11 cellular contexts compared by ENCODE assay signal in the genomic region with DNA sequence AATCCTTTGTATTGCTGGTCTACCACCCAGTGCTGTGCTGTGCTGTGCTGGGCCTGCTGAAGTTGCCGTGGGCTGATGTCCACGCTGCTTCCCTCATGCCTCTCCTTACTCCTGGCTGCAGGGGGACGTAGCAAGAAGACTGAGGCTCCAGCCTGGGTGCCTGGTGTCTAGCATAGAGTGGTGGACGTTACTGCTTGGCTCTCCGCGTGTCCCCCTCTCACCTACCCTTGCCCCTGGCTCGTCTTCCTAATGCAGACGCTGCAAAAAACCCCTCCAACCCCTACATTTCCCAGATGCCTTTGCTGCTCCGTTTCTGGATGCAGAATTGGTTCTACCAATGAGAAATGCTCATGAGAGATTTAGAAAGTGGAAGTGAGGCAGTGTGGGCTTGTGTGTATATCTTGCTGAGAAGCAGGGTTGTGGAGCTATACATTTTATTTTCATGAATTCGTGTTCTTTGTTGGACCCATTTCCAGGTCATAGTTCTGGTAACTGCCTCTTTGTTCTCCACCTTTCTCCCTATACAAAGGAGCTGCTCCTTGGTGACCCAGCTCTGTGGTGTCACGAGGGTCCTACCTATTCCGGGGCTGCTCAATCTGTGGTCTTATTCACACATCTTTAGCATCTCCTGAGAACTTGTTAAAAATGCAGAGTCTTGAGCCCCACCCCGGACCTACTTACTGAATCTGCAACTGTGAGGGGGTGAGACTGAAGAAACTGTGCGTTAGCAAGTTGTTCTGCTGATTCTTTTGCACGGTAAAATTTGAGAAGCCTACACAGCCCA. TPM values are rescaled to one million over a fixed set of nuclear protein-coding genes. Genes with fewer than 3 reads are reported as not detected.
A peak's percentile ranks its signal among the peaks of the same experiment; 100 is the strongest.
DNase-seq lines count a peak whose midpoint lies in the region; ATAC-seq lines count a peak whose summit lies in the region.
"Had no signal": no experiment of that assay in that cellular context is flagged by ENCODE, and none has a peak within 500 bp of the region (broad histone marks: within the 10 kb centered on the region; RNA-seq: fewer than 3 reads in every experiment).

No MANE protein-coding gene starts in this region.

- ATAC-seq in HG03045 (IDR thresholded peaks at IDR 0.05; ENCODE audit: unreplicated experiment), result peak; percentile 64
- peak; percentile 90 for ATAC-seq in stimulated activated effector memory CD8-positive, alpha-beta T cell treated with anti-CD3 and anti-CD28 coated beads, Interleukin-12 subunit alpha, Interleukin-12 subunit beta, amount 100 ng/mL, for 72 hours

- H3K36me3 Mint-ChIP-seq in activated CD4-positive, alpha-beta T cell treated with anti-CD3 and anti-CD28 coated beads, Interleukin-2, amount 10 ng/mL, durations not matched to agents 24 days and 14 days (ENCODE audit: low read depth), result peaks cover 2% of the 10 kb centered on the region
- no peaks in the 10 kb centered on the region for H3K36me3 Mint-ChIP-seq in activated T-helper 1 cell treated with anti-CD3 and anti-CD28 coated beads, Interleukin-12 subunit alpha, Interleukin-12 subunit beta, Interleukin-2, Interleukin-4 antibody, amounts not matched to agents 30 ng/mL and 10 ng/mL and 1 ng/mL, durations not matched to agents 14 hours and 24 hours and 36 hours (ENCODE audit: low read depth)
- no peaks in the 10 kb centered on the region for H3K36me3 Mint-ChIP-seq in stimulated activated effector memory CD8-positive, alpha-beta T cell treated with anti-CD3 and anti-CD28 coated beads, Interleukin-12 subunit alpha, Interleukin-12 subunit beta, amount 100 ng/mL, for 72 hours
- H3K36me3 Mint-ChIP-seq: type B pancreatic cell had no signal

- H3K9me3 Mint-ChIP-seq in activated CD4-positive, alpha-beta T cell treated with anti-CD3 and anti-CD28 coated beads, Interleukin-2, amount 10 ng/mL, durations not matched to agents 24 days and 14 days, result peaks cover 3% of the 10 kb centered on the region
- peaks cover 9% of the 10 kb centered on the region for H3K9me3 Mint-ChIP-seq in activated T-helper 1 cell treated with anti-CD3 and anti-CD28 coated beads, Interleukin-12 subunit alpha, Interleukin-12 subunit beta, Interleukin-2, Interleukin-4 antibody, amounts not matched to agents 30 ng/mL and 10 ng/mL and 1 ng/mL, durations not matched to agents 14 hours and 24 hours and 36 hours
- H3K9me3 Mint-ChIP-seq in stimulated activated effector memory CD8-positive, alpha-beta T cell treated with anti-CD3 and anti-CD28 coated beads, Interleukin-12 subunit alpha, Interleukin-12 subunit beta, amount 100 ng/mL, for 72 hours, result peaks cover 4% of the 10 kb centered on the region

- no peaks in the 10 kb centered on the region for H3K27me3 Mint-ChIP-seq in activated CD4-positive, alpha-beta T cell treated with anti-CD3 and anti-CD28 coated beads, Interleukin-2, amount 10 ng/mL, durations not matched to agents 24 days and 14 days
- peaks cover 1% of the 10 kb centered on the region for H3K27me3 Mint-ChIP-seq in activated T-helper 1 cell treated with anti-CD3 and anti-CD28 coated beads, Interleukin-12 subunit alpha, Interleukin-12 subunit beta, Interleukin-2, Interleukin-4 antibody, amounts not matched to agents 30 ng/mL and 10 ng/mL and 1 ng/mL, durations not matched to agents 14 hours and 24 hours and 36 hours (ENCODE audit: insufficient read depth)

- peaks cover 12% of the 10 kb centered on the region for H3K4me1 Mint-ChIP-seq in activated CD4-positive, alpha-beta T cell treated with anti-CD3 and anti-CD28 coated beads, Interleukin-2, amount 10 ng/mL, durations not matched to agents 24 days and 14 days
- H3K4me1 Mint-ChIP-seq in activated T-helper 1 cell treated with anti-CD3 and anti-CD28 coated beads, Interleukin-12 subunit alpha, Interleukin-12 subunit beta, Interleukin-2, Interleukin-4 antibody, amounts not matched to agents 30 ng/mL and 10 ng/mL and 1 ng/mL, durations not matched to agents 14 hours and 24 hours and 36 hours (ENCODE audit: low read depth), result peaks cover 19% of the 10 kb centered on the region
- H3K4me1 Mint-ChIP-seq in stimulated activated effector memory CD8-positive, alpha-beta T cell treated with anti-CD3 and anti-CD28 coated beads, Interleukin-12 subunit alpha, Interleukin-12 subunit beta, amount 100 ng/mL, for 72 hours, result peaks cover 25% of the 10 kb centered on the region

- H3K27ac Mint-ChIP-seq in activated CD4-positive, alpha-beta T cell treated with anti-CD3 and anti-CD28 coated beads, Interleukin-2, amount 10 ng/mL, durations not matched to agents 24 days and 14 days, result peak overlapping the region; percentile 68
- H3K27ac Mint-ChIP-seq in activated T-helper 1 cell treated with anti-CD3 and anti-CD28 coated beads, Interleukin-12 subunit alpha, Interleukin-12 subunit beta, Interleukin-2, Interleukin-4 antibody, amounts not matched to agents 30 ng/mL and 10 ng/mL and 1 ng/mL, durations not matched to agents 14 hours and 24 hours and 36 hours, result peak overlapping the region; percentile 19
- peak overlapping the region; percentile 85 for H3K27ac Mint-ChIP-seq in stimulated activated effector memory CD8-positive, alpha-beta T cell treated with anti-CD3 and anti-CD28 coated beads, Interleukin-12 subunit alpha, Interleukin-12 subunit beta, amount 100 ng/mL, for 72 hours
- H3K27ac Mint-ChIP-seq: type B pancreatic cell had no signal

- DNase-seq in activated CD4-positive, alpha-beta T cell treated with anti-CD3 and anti-CD28 coated beads, Interleukin-2, amount 10 ng/mL, durations not matched to agents 24 days and 14 days, result peak; percentile 62
- no peak for DNase-seq in activated CD4-positive, alpha-beta T cell treated with anti-CD3 and anti-CD28 coated beads, Interleukin-2, amount 50 U/mL, for 1 hour
- DNase-seq in activated T-helper 1 cell treated with anti-CD3 and anti-CD28 coated beads, Interleukin-12 subunit alpha, Interleukin-12 subunit beta, Interleukin-2, Interleukin-4 antibody, amounts not matched to agents 30 ng/mL and 10 ng/mL and 1 ng/mL, durations not matched to agents 14 hours and 24 hours and 36 hours (ENCODE audit: low spot score), result no peak
- DNase-seq in stimulated activated effector memory CD8-positive, alpha-beta T cell treated with anti-CD3 and anti-CD28 coated beads, Interleukin-12 subunit alpha, Interleukin-12 subunit beta, amount 100 ng/mL, for 72 hours (ENCODE audit: low spot score in 2 of 2), result peak in 1 of 2 donors; percentile 77
- DNase-seq in GOT3 (lab: John Stamatoyannopoulos, UW) (no peak), NCI-H446 (lab: John Stamatoyannopoulos, UW) (no peak), HUDEP-2 (lab: John Stamatoyannopoulos, UW; ENCODE audit: unreplicated experiment in 76 of 76) (no peak)
- DNase-seq: NCI-H1048, SJCRH30 had no signal

- peak overlapping the region; percentile 57 for H3K4me3 Mint-ChIP-seq in activated CD4-positive, alpha-beta T cell treated with anti-CD3 and anti-CD28 coated beads, Interleukin-2, amount 10 ng/mL, durations not matched to agents 24 days and 14 days
- peak overlapping the region; percentile 63 for H3K4me3 Mint-ChIP-seq in activated T-helper 1 cell treated with anti-CD3 and anti-CD28 coated beads, Interleukin-12 subunit alpha, Interleukin-12 subunit beta, Interleukin-2, Interleukin-4 antibody, amounts not matched to agents 30 ng/mL and 10 ng/mL and 1 ng/mL, durations not matched to agents 14 hours and 24 hours and 36 hours
- peak overlapping the region; percentile 73 for H3K4me3 Mint-ChIP-seq in stimulated activated effector memory CD8-positive, alpha-beta T cell treated with anti-CD3 and anti-CD28 coated beads, Interleukin-12 subunit alpha, Interleukin-12 subunit beta, amount 100 ng/mL, for 72 hours
- H3K4me3 Mint-ChIP-seq: type B pancreatic cell had no signal

- intact Hi-C loops in activated CD4-positive, alpha-beta T cell treated with anti-CD3 and anti-CD28 coated beads, Interleukin-2, amount 10 ng/mL, durations not matched to agents 24 days and 14 days (cut with micrococcal nuclease), result no loop called here
- intact Hi-C loops in activated T-helper 1 cell treated with anti-CD3 and anti-CD28 coated beads, Interleukin-12 subunit alpha, Interleukin-12 subunit beta, Interleukin-2, Interleukin-4 antibody, amounts not matched to agents 30 ng/mL and 10 ng/mL and 1 ng/mL, durations not matched to agents 14 hours and 24 hours and 36 hours (cut with micrococcal nuclease), result no loop called here

RNA-seq across cellular contexts. Expression of a gene that starts 7.9 kb away (rescaled TPM):
- 63.7 and 67.6 TPM in 2 replicates for total RNA-seq in activated CD4-positive, alpha-beta T cell treated with anti-CD3 and anti-CD28 coated beads, Interleukin-2, amount 10 ng/mL, durations not matched to agents 24 days and 14 days
- total RNA-seq in activated T-helper 1 cell treated with anti-CD3 and anti-CD28 coated beads, Interleukin-12 subunit alpha, Interleukin-12 subunit beta, Interleukin-2, Interleukin-4 antibody, amounts not matched to agents 30 ng/mL and 10 ng/mL and 1 ng/mL, durations not matched to agents 14 hours and 24 hours and 36 hours, result 68.4 and 75.6 TPM in 2 replicates
- total RNA-seq: SJCRH30 had no signal

RNA-seq across cellular contexts. Expression of a gene that starts 12.6 kb away (rescaled TPM):
- 2.8 and 3.3 TPM in 2 replicates for total RNA-seq in activated CD4-positive, alpha-beta T cell treated with anti-CD3 and anti-CD28 coated beads, Interleukin-2, amount 10 ng/mL, durations not matched to agents 24 days and 14 days
- total RNA-seq in activated T-helper 1 cell treated with anti-CD3 and anti-CD28 coated beads, Interleukin-12 subunit alpha, Interleukin-12 subunit beta, Interleukin-2, Interleukin-4 antibody, amounts not matched to agents 30 ng/mL and 10 ng/mL and 1 ng/mL, durations not matched to agents 14 hours and 24 hours and 36 hours, result 2.3 and 3.0 TPM in 2 replicates
- total RNA-seq: SJCRH30 had no signal

RNA-seq across cellular contexts. Expression of a gene that starts 25.4 kb away (rescaled TPM):
- total RNA-seq in activated CD4-positive, alpha-beta T cell treated with anti-CD3 and anti-CD28 coated beads, Interleukin-2, amount 10 ng/mL, durations not matched to agents 24 days and 14 days, result 0.26 and 0.33 TPM in 2 replicates
- 0.29 and 0.39 TPM in 2 replicates for total RNA-seq in activated T-helper 1 cell treated with anti-CD3 and anti-CD28 coated beads, Interleukin-12 subunit alpha, Interleukin-12 subunit beta, Interleukin-2, Interleukin-4 antibody, amounts not matched to agents 30 ng/mL and 10 ng/mL and 1 ng/mL, durations not matched to agents 14 hours and 24 hours and 36 hours
- total RNA-seq: SJCRH30 had no signal

RNA-seq across cellular contexts. Expression of a gene that starts 29.9 kb away (rescaled TPM):
- total RNA-seq in activated CD4-positive, alpha-beta T cell treated with anti-CD3 and anti-CD28 coated beads, Interleukin-2, amount 10 ng/mL, durations not matched to agents 24 days and 14 days, result 21.0 and 22.0 TPM in 2 replicates
- 18.6 and 20.3 TPM in 2 replicates for total RNA-seq in activated T-helper 1 cell treated with anti-CD3 and anti-CD28 coated beads, Interleukin-12 subunit alpha, Interleukin-12 subunit beta, Interleukin-2, Interleukin-4 antibody, amounts not matched to agents 30 ng/mL and 10 ng/mL and 1 ng/mL, durations not matched to agents 14 hours and 24 hours and 36 hours

RNA-seq across cellular contexts. Expression of a gene that starts 41.4 kb away (rescaled TPM):
- total RNA-seq in activated CD4-positive, alpha-beta T cell treated with anti-CD3 and anti-CD28 coated beads, Interleukin-2, amount 10 ng/mL, durations not matched to agents 24 days and 14 days, result 6.1 and 6.4 TPM in 2 replicates
- 8.0 and 9.7 TPM in 2 replicates for total RNA-seq in activated T-helper 1 cell treated with anti-CD3 and anti-CD28 coated beads, Interleukin-12 subunit alpha, Interleukin-12 subunit beta, Interleukin-2, Interleukin-4 antibody, amounts not matched to agents 30 ng/mL and 10 ng/mL and 1 ng/mL, durations not matched to agents 14 hours and 24 hours and 36 hours
- total RNA-seq: SJCRH30 had no signal

Comparison
In these comparisons a context has a peak if more than half of its experiments do, and no peak if none do; other contexts are left out.
1. H3K27ac Mint-ChIP-seq: peak in every context shown above with its lines; median percentile 85 in stimulated activated effector memory CD8-positive, alpha-beta T cell treated with anti-CD3 and anti-CD28 coated beads, Interleukin-12 subunit alpha, Interleukin-12 subunit beta, amount 100 ng/mL, for 72 hours; 68 in activated CD4-positive, alpha-beta T cell treated with anti-CD3 and anti-CD28 coated beads, Interleukin-2, amount 10 ng/mL, durations not matched to agents 24 days and 14 days; 19 in activated T-helper 1 cell treated with anti-CD3 and anti-CD28 coated beads, Interleukin-12 subunit alpha, Interleukin-12 subunit beta, Interleukin-2, Interleukin-4 antibody, amounts not matched to agents 30 ng/mL and 10 ng/mL and 1 ng/mL, durations not matched to agents 14 hours and 24 hours and 36 hours.